ENCODE assay signal across 19 cellular contexts in the genomic region with DNA sequence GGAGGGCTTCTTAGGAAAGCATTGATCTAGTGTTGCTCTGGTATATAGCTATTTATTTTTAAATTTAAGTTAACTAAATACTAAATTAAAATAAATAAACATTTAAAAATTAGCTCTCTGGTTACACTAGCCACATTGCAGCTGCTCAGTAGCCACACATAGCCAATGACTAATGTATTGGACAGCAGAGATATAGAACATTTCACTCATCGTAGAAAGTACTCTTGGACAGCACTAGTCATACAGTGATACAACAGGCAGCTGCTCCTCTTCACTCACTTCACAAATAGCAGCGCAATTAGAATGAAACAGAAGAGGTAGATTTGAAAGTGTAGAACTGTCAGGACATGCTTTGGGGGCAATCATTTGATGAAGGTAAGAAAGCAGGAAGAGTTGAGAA.
"Had no signal": no experiment of that assay in that cellular context is flagged by ENCODE, and none has a peak within 500 bp of the region (broad histone marks: within the 10 kb centered on the region; RNA-seq: fewer than 3 reads in every experiment).

No MANE protein-coding gene starts in this region.

- H3K4me3 Mint-ChIP-seq: activated B cell treated with CpG ODN at 0.5 μM for 24 hours; activated CD4-positive, alpha-beta memory T cell treated with anti-CD3 and anti-CD28 coated beads for 36 hours; activated naive CD8-positive, alpha-beta T cell; brain; nephron progenitor cell; stimulated activated naive CD8-positive, alpha-beta T cell treated with anti-CD3 and anti-CD28 coated beads, Interleukin-15, Interleukin-2, amounts not matched to agents 100 ng/mL and 50 ng/mL, for 24 hours; T-helper 2 cell treated with Interferon-gamma antibody and Interleukin-4, amounts not matched to agents 5 μg/mL and 100 μg/mL, for 36 hours had no signal

- H3K79me2 ChIP-seq: hepatocyte had no signal

- ATAC-seq: lower lobe of right lung had no signal

- H3K36me3 ChIP-seq: colonic mucosa had no signal

- H3K36me3 Mint-ChIP-seq: activated CD4-positive, alpha-beta memory T cell treated with anti-CD3 and anti-CD28 coated beads for 36 hours; activated naive CD8-positive, alpha-beta T cell had no signal

- H3K9me3 Mint-ChIP-seq: activated B cell treated with CpG ODN at 0.5 μM for 24 hours; activated CD4-positive, alpha-beta memory T cell treated with anti-CD3 and anti-CD28 coated beads for 36 hours; brain; nephron progenitor cell; T-helper 2 cell treated with Interferon-gamma antibody and Interleukin-4, amounts not matched to agents 5 μg/mL and 100 μg/mL, for 36 hours had no signal

- H3K4me3 ChIP-seq: colonic mucosa, hepatocyte, lower lobe of right lung, skin epidermis, tibial nerve had no signal

- H3K27me3 ChIP-seq: colonic mucosa, hepatocyte, tibial nerve had no signal

- H3K4me2 ChIP-seq: hepatocyte had no signal

- H2AFZ ChIP-seq: hepatocyte had no signal

- H3K4me1 Mint-ChIP-seq: activated B cell treated with CpG ODN at 0.5 μM for 24 hours had no signal

- H3K9me3 ChIP-seq: colonic mucosa, lower lobe of right lung, tibial nerve had no signal

- H3K4me1 ChIP-seq: colonic mucosa, lower lobe of right lung had no signal

- H3K27ac Mint-ChIP-seq: activated B cell treated with CpG ODN at 0.5 μM for 24 hours; activated CD4-positive, alpha-beta memory T cell treated with anti-CD3 and anti-CD28 coated beads for 36 hours; activated naive CD8-positive, alpha-beta T cell; nephron progenitor cell; stimulated activated naive CD8-positive, alpha-beta T cell treated with anti-CD3 and anti-CD28 coated beads, Interleukin-15, Interleukin-2, amounts not matched to agents 100 ng/mL and 50 ng/mL, for 24 hours; T-helper 2 cell treated with Interferon-gamma antibody and Interleukin-4, amounts not matched to agents 5 μg/mL and 100 μg/mL, for 36 hours had no signal

- DNase-seq: activated B cell treated with CpG ODN at 0.5 μM for 24 hours; activated CD4-positive, alpha-beta memory T cell treated with anti-CD3 and anti-CD28 coated beads for 36 hours; activated CD4-positive, alpha-beta T cell treated with anti-CD3 and anti-CD28 coated beads for 4 hours; amygdala; central memory CD4-positive, alpha-beta T cell; colonic mucosa; left cardiac atrium; lower lobe of right lung; nephron progenitor cell; nucleus accumbens; posterior cingulate gyrus; retina had no signal

- H3K27me3 Mint-ChIP-seq: activated B cell treated with CpG ODN at 0.5 μM for 24 hours; activated CD4-positive, alpha-beta memory T cell treated with anti-CD3 and anti-CD28 coated beads for 36 hours; activated naive CD8-positive, alpha-beta T cell; brain; stimulated activated naive CD8-positive, alpha-beta T cell treated with anti-CD3 and anti-CD28 coated beads, Interleukin-15, Interleukin-2, amounts not matched to agents 100 ng/mL and 50 ng/mL, for 24 hours had no signal

- H3K27ac ChIP-seq: colonic mucosa, hepatocyte, lower lobe of right lung, skin epidermis, tibial nerve had no signal
